25 cellular contexts compared by ENCODE assay signal in the genomic region with DNA sequence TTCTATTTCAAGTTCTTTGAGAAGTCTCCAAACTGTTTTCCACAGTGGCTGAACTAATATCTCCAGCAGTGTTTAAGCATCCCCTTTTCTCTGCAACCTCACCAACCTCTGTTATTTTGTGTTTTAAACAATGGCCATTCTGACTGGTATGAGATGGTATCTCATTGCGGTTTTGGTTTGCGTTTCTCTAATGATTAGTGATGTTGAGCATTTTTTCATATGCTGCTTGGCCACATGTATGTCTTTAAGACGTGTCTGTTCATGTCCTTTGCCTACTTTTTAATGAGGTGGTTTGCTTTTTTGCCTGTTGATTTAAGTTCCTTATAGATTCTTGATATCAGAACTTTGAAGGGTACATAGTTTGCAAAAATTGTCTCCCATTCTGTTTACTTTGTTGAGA.
"Had no signal": no experiment of that assay in that cellular context is flagged by ENCODE, and none has a peak within 500 bp of the region (broad histone marks: within the 10 kb centered on the region; RNA-seq: fewer than 3 reads in every experiment).

No MANE protein-coding gene starts in this region.

- H3K36me3 ChIP-seq: left lung, lower lobe of right lung, neural progenitor cell, neutrophil, right lobe of liver, tibial nerve, uterus had no signal

- DNase-seq: kidney; left colon; left lung; lower lobe of right lung; mesendoderm; naive B cell; natural killer cell; nephron progenitor cell; occipital lobe; psoas muscle; right lobe of liver; stimulated activated CD4-positive, alpha-beta T cell treated with anti-CD3 and anti-CD28 coated beads, Interleukin-1b, Interleukin-23, amount 100 ng/mL, for 48 hours; stimulated activated CD4-positive, alpha-beta T cell treated with anti-CD3 and anti-CD28 coated beads, Interleukin-2, amount 100 ng/mL, for 48 hours; stimulated activated CD4-positive, alpha-beta T cell treated with anti-CD3 and anti-CD28 coated beads, Interleukin-4, amount 100 ng/mL, for 4 hours; stimulated activated CD8-positive, alpha-beta memory T cell treated with anti-CD3 and anti-CD28 coated beads, Interleukin-4, amount 100 ng/mL, for 48 hours; stimulated activated naive CD4-positive, alpha-beta T cell treated with Interleukin-2 at 50 U/mL for 16 hours; stimulated activated naive CD8-positive, alpha-beta T cell treated with anti-CD3 and anti-CD28 coated beads, Interleukin-15, amount 100 ng/mL, for 72 hours; substantia nigra; uterus had no signal

- FAIRE-seq: kidney had no signal

- H3K4me1 ChIP-seq: left lung, lower lobe of right lung, neural progenitor cell, parathyroid adenoma, psoas muscle, right lobe of liver, tibial nerve, uterus had no signal

- H3K4me3 ChIP-seq: left lung, lower lobe of right lung, neural progenitor cell, psoas muscle, right lobe of liver, smooth muscle cell, tibial nerve, uterus had no signal

- ATAC-seq: left colon; left lung; lower lobe of right lung; natural killer cell; psoas muscle; right lobe of liver; stimulated activated memory B cell treated with anti-CD40 and anti-IgM and Interleukin-4, amounts not matched to agents 10 μg/mL and 1 μg/mL and 100 μg/mL, for 72 hours; stimulated activated naive CD8-positive, alpha-beta T cell treated with anti-CD3 and anti-CD28 coated beads, Interleukin-15, amount 100 ng/mL, for 72 hours had no signal

- H3K27me3 ChIP-seq: left lung, neural progenitor cell, neutrophil, right lobe of liver, tibial nerve, uterus had no signal

- H3K27ac ChIP-seq: left lung, lower lobe of right lung, neural progenitor cell, neutrophil, parathyroid adenoma, psoas muscle, right lobe of liver, tibial nerve, uterus had no signal
